17 cellular contexts compared by ENCODE assay signal in genomic region chr21:33944185-33944763, GRCh38. TPM values are rescaled to one million over a fixed set of nuclear protein-coding genes. Genes with fewer than 3 reads are reported as not detected.
A peak's percentile ranks its signal among the peaks of the same experiment; 100 is the strongest.
DNase-seq lines count a peak whose midpoint lies in the region; ATAC-seq and TF ChIP-seq lines count a peak whose summit lies in the region.
"Had no signal": no experiment of that assay in that cellular context is flagged by ENCODE, and none has a peak within 500 bp of the region (broad histone marks: within the 10 kb centered on the region; RNA-seq: fewer than 3 reads in every experiment).

No MANE protein-coding gene starts in this region.

- no peaks in the 10 kb centered on the region for H3K27me3 ChIP-seq in CD8-positive, alpha-beta T cell (ENCODE audit: insufficient read depth, low read length)

- peaks cover 4% of the 10 kb centered on the region for H3K27me3 Mint-ChIP-seq in activated CD4-positive, alpha-beta memory T cell treated with anti-CD3 and anti-CD28 coated beads for 36 hours
- H3K27me3 Mint-ChIP-seq in activated CD4-positive, alpha-beta memory T cell treated with anti-CD3 and anti-CD28 coated beads, Interleukin-2, amount 10 ng/mL, durations not matched to agents 7 days and 5 days, result no peaks in the 10 kb centered on the region
- no peaks in the 10 kb centered on the region for H3K27me3 Mint-ChIP-seq in CD8-positive, alpha-beta T cell (ENCODE audit: low read depth)
- H3K27me3 Mint-ChIP-seq in activated naive CD8-positive, alpha-beta T cell, result no peaks in the 10 kb centered on the region
- H3K27me3 Mint-ChIP-seq in natural killer cell (ENCODE audit: low read depth in 2 of 2), result no peaks in the 10 kb centered on the region

- H3K27ac Mint-ChIP-seq in activated CD4-positive, alpha-beta memory T cell treated with anti-CD3 and anti-CD28 coated beads for 36 hours, result peak overlapping the region; percentile 47
- no peak overlapping the region for H3K27ac Mint-ChIP-seq in activated CD4-positive, alpha-beta memory T cell treated with anti-CD3 and anti-CD28 coated beads, Interleukin-2, amount 10 ng/mL, durations not matched to agents 7 days and 5 days
- H3K27ac Mint-ChIP-seq in CD8-positive, alpha-beta T cell, result peak overlapping the region; percentile 61
- H3K27ac Mint-ChIP-seq in activated naive CD8-positive, alpha-beta T cell, result peak overlapping the region; percentile 78
- H3K27ac Mint-ChIP-seq in natural killer cell, result peak overlapping the region; percentile 8 to 79
- H3K27ac Mint-ChIP-seq: HFFc6 had no signal

- ATAC-seq in CD8-positive, alpha-beta T cell, result no peak
- ATAC-seq in natural killer cell, result no peak

- H3K4me3 ChIP-seq in CD8-positive, alpha-beta T cell (ENCODE audit: low read depth, low read length), result no peak overlapping the region
- H3K4me3 ChIP-seq in lower leg skin (ENCODE audit: low read depth, poor library complexity, severe bottlenecking), result no peak overlapping the region
- H3K4me3 ChIP-seq: PC-9 had no signal

- H3K27ac ChIP-seq in CD8-positive, alpha-beta T cell (ENCODE audit: low read depth, low read length), result no peak overlapping the region
- H3K27ac ChIP-seq: PC-9 had no signal

- H3K4me1 ChIP-seq in CD8-positive, alpha-beta T cell (ENCODE audit: insufficient read depth, low read length), result peaks cover 56% of the 10 kb centered on the region

- peaks cover 11% of the 10 kb centered on the region for H3K9me3 Mint-ChIP-seq in activated CD4-positive, alpha-beta memory T cell treated with anti-CD3 and anti-CD28 coated beads for 36 hours
- H3K9me3 Mint-ChIP-seq in activated CD4-positive, alpha-beta memory T cell treated with anti-CD3 and anti-CD28 coated beads, Interleukin-2, amount 10 ng/mL, durations not matched to agents 7 days and 5 days, result peaks cover 16% of the 10 kb centered on the region
- H3K9me3 Mint-ChIP-seq in CD8-positive, alpha-beta T cell, result no peaks in the 10 kb centered on the region
- H3K9me3 Mint-ChIP-seq in activated naive CD8-positive, alpha-beta T cell (ENCODE audit: low read depth), result no peaks in the 10 kb centered on the region
- peaks cover 0 to 2% of the 10 kb centered on the region in 2 donors for H3K9me3 Mint-ChIP-seq in natural killer cell
- H3K9me3 Mint-ChIP-seq: HFFc6 had no signal

- H3K36me3 ChIP-seq in CD8-positive, alpha-beta T cell (ENCODE audit: insufficient read depth, low read length), result no peaks in the 10 kb centered on the region

- TF ChIP-seq POLR2A in lower leg skin (IDR thresholded peaks at IDR 0.05), result no peak

- H3K9me3 ChIP-seq in CD8-positive, alpha-beta T cell (ENCODE audit: low read length), result no peaks in the 10 kb centered on the region

- TF ChIP-seq CTCF in CD8-positive, alpha-beta T cell (IDR thresholded peaks at IDR 0.05), result no peak
- no peak for TF ChIP-seq CTCF in natural killer cell (IDR thresholded peaks at IDR 0.05)
- TF ChIP-seq CTCF in lower leg skin (IDR thresholded peaks at IDR 0.05), result no peak

- no peak for DNase-seq in activated CD4-positive, alpha-beta memory T cell treated with anti-CD3 and anti-CD28 coated beads for 36 hours
- DNase-seq in activated CD4-positive, alpha-beta memory T cell treated with anti-CD3 and anti-CD28 coated beads, Interleukin-2, amount 10 ng/mL, durations not matched to agents 7 days and 5 days, result no peak
- no peak for DNase-seq in CD8-positive, alpha-beta T cell
- DNase-seq in natural killer cell (no peak), D341Med (ENCODE audit: low spot score) (no peak), lower leg skin (ENCODE audit: low spot score in 2 of 2) (no peak)
- DNase-seq: DMS 273 treated with DMSO at 0.1 percent for 48 hours, EL, HFFc6, Karpas-422, MM.1S, NCI-H1105 treated with DMSO at 0.1 percent for 48 hours, NCI-H2171, NCI-H446 treated with DMSO at 0.1 percent for 48 hours, NCI-H774, PC-9 had no signal

- WGBS in lower leg skin, 2 donors, result 96 to 100% methylated on average over 1 of the region's 1 CpG

- intact Hi-C loops in activated CD4-positive, alpha-beta memory T cell treated with anti-CD3 and anti-CD28 coated beads for 36 hours (cut with micrococcal nuclease), result no loop called here
- intact Hi-C loops in CD8-positive, alpha-beta T cell (cut with DNase I, micrococcal nuclease), result no loop called here
- intact Hi-C loops in natural killer cell (cut with micrococcal nuclease) (no loop called here), lower leg skin (cut with DNase I; ENCODE audit: low total_unique reads) (no loop called here)

- H3K4me3 Mint-ChIP-seq in activated CD4-positive, alpha-beta memory T cell treated with anti-CD3 and anti-CD28 coated beads for 36 hours, result no peak overlapping the region
- no peak overlapping the region for H3K4me3 Mint-ChIP-seq in activated CD4-positive, alpha-beta memory T cell treated with anti-CD3 and anti-CD28 coated beads, Interleukin-2, amount 10 ng/mL, durations not matched to agents 7 days and 5 days
- H3K4me3 Mint-ChIP-seq in CD8-positive, alpha-beta T cell, result no peak overlapping the region
- H3K4me3 Mint-ChIP-seq in activated naive CD8-positive, alpha-beta T cell, result no peak overlapping the region
- no peak overlapping the region for H3K4me3 Mint-ChIP-seq in natural killer cell
- H3K4me3 Mint-ChIP-seq: HFFc6 had no signal

- H3K4me1 Mint-ChIP-seq in activated CD4-positive, alpha-beta memory T cell treated with anti-CD3 and anti-CD28 coated beads for 36 hours (ENCODE audit: low read depth), result peaks cover 70% of the 10 kb centered on the region
- peaks cover 65% of the 10 kb centered on the region for H3K4me1 Mint-ChIP-seq in activated CD4-positive, alpha-beta memory T cell treated with anti-CD3 and anti-CD28 coated beads, Interleukin-2, amount 10 ng/mL, durations not matched to agents 7 days and 5 days
- H3K4me1 Mint-ChIP-seq in CD8-positive, alpha-beta T cell (ENCODE audit: low read depth), result peaks cover 76% of the 10 kb centered on the region
- H3K4me1 Mint-ChIP-seq in activated naive CD8-positive, alpha-beta T cell (ENCODE audit: low read depth), result peaks cover 80% of the 10 kb centered on the region
- peaks cover 34 to 50% of the 10 kb centered on the region in 2 donors for H3K4me1 Mint-ChIP-seq in natural killer cell

- POLR2A ChIA-PET in activated CD4-positive, alpha-beta memory T cell treated with anti-CD3 and anti-CD28 coated beads for 36 hours (lab: Charles Lee), result no interaction called here
- POLR2A ChIA-PET in activated CD4-positive, alpha-beta memory T cell treated with anti-CD3 and anti-CD28 coated beads, Interleukin-2, amount 10 ng/mL, durations not matched to agents 7 days and 5 days (lab: Charles Lee), result interaction anchor here (0.7 to 3.5 kb wide), 3 partner anchors 12 to 918 kb away, joined by 3 to 22 read pairs (median 7); no protein-coding TSS in a partner anchor
- POLR2A ChIA-PET in CD8-positive, alpha-beta T cell (lab: Charles Lee), result interaction anchor here (1.4 to 2.9 kb wide), 3 partner anchors 8 to 12 kb away, joined by 7 to 19 read pairs (median 16); no protein-coding TSS in a partner anchor

- H3K36me3 Mint-ChIP-seq in activated CD4-positive, alpha-beta memory T cell treated with anti-CD3 and anti-CD28 coated beads for 36 hours, result peaks cover 25% of the 10 kb centered on the region
- peaks cover 63% of the 10 kb centered on the region for H3K36me3 Mint-ChIP-seq in activated CD4-positive, alpha-beta memory T cell treated with anti-CD3 and anti-CD28 coated beads, Interleukin-2, amount 10 ng/mL, durations not matched to agents 7 days and 5 days (ENCODE audit: low read depth)
- H3K36me3 Mint-ChIP-seq in CD8-positive, alpha-beta T cell, result peaks cover 47% of the 10 kb centered on the region
- peaks cover 12% of the 10 kb centered on the region for H3K36me3 Mint-ChIP-seq in activated naive CD8-positive, alpha-beta T cell
- H3K36me3 Mint-ChIP-seq in natural killer cell, result no peaks in the 10 kb centered on the region

- CTCF ChIA-PET in activated CD4-positive, alpha-beta memory T cell treated with anti-CD3 and anti-CD28 coated beads for 36 hours (lab: Charles Lee), result interaction anchor here (3.2 kb wide), 1 partner anchor 20 kb away, joined by 17 read pairs; no protein-coding TSS in a partner anchor
- CTCF ChIA-PET in activated CD4-positive, alpha-beta memory T cell treated with anti-CD3 and anti-CD28 coated beads, Interleukin-2, amount 10 ng/mL, durations not matched to agents 7 days and 5 days (lab: Charles Lee), result no interaction called here
- CTCF ChIA-PET in CD8-positive, alpha-beta T cell (lab: Charles Lee), result interaction anchor here (2.0 kb wide), 1 partner anchor 20 kb away, joined by 9 read pairs; no protein-coding TSS in a partner anchor

RNA-seq across cellular contexts. Expression of gene ATP5PO, which starts 28.7 kb away (rescaled TPM):
- 100 to 1,000 TPM; 208 to 210 TPM for total RNA-seq in activated CD4-positive, alpha-beta memory T cell treated with anti-CD3 and anti-CD28 coated beads for 36 hours
- 100 to 1,000 TPM; 193 to 196 TPM for total RNA-seq in activated CD4-positive, alpha-beta memory T cell treated with anti-CD3 and anti-CD28 coated beads, Interleukin-2, amount 10 ng/mL, durations not matched to agents 7 days and 5 days
- total RNA-seq in CD8-positive, alpha-beta T cell, result 100 to 1,000 TPM; 129 to 143 TPM
- 10 to 100 TPM; 80.4 to 95.4 (median 94.9) TPM for total RNA-seq in natural killer cell
- total RNA-seq in lower leg skin, result 100 to 1,000 TPM; 115 to 162 (median 139) TPM
